33 cellular contexts compared by ENCODE assay signal in the genomic region with DNA sequence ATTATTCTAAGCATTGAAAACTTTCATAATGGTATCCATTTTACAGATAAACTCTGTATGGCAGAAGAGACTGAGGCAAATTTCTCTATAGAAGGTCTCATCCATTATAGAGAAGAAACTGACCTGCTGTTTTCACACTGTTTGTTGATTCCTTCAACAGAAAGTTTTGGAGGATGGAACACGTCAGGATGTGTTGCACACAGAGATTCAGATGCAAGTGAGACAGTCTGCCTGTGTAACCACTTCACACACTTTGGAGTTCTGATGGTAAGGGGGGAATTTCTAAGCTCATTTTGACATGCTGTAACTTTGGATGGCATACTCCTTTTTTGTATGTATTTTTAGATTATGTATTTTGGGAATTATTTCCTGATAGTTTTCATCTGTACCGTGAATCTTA.
"Had no signal": no experiment of that assay in that cellular context is flagged by ENCODE, and none has a peak within 500 bp of the region (broad histone marks: within the 10 kb centered on the region; RNA-seq: fewer than 3 reads in every experiment).

No MANE protein-coding gene starts in this region.

- H3K27ac Mint-ChIP-seq: activated CD4-positive, alpha-beta memory T cell treated with anti-CD3 and anti-CD28 coated beads for 36 hours; activated CD4-positive, alpha-beta T cell treated with anti-CD3 and anti-CD28 coated beads for 36 hours; activated CD4-positive, alpha-beta T cell treated with anti-CD3 and anti-CD28 coated beads, Interleukin-2, amount 10 ng/mL, durations not matched to agents 24 days and 14 days; activated CD8-positive, alpha-beta memory T cell treated with anti-CD3 and anti-CD28 coated beads, Interleukin-2, amount 10 ng/mL, durations not matched to agents 7 days and 5 days; activated CD8-positive, alpha-beta T cell treated with anti-CD3 and anti-CD28 coated beads, Interleukin-2, amount 10 ng/mL, durations not matched to agents 7 days and 5 days; activated naive CD4-positive, alpha-beta T cell treated with anti-CD3 and anti-CD28 coated beads for 36 hours; activated naive CD8-positive, alpha-beta T cell treated with anti-CD3 and anti-CD28 coated beads for 36 hours; activated naive CD8-positive, alpha-beta T cell treated with anti-CD3 and anti-CD28 coated beads, Interleukin-2, amount 50 U/mL, for 24 hours; activated T-helper 1 cell treated with anti-CD3 and anti-CD28 coated beads, Interleukin-12 subunit alpha, Interleukin-12 subunit beta, Interleukin-2, Interleukin-4 antibody, amounts not matched to agents 30 ng/mL and 10 ng/mL and 1 ng/mL, durations not matched to agents 14 hours and 24 hours and 36 hours; activated T-helper 2 cell treated with anti-CD3 and anti-CD28 coated beads, Interferon-gamma antibody, Interleukin-2, Interleukin-4, amounts not matched to agents 10 μg/mL and 5 μg/mL and 100 μg/mL, durations not matched to agents 14 hours and 24 hours and 36 hours; brain had no signal

- ATAC-seq: activated CD4-positive, alpha-beta T cell treated with anti-CD3 and anti-CD28 coated beads for 36 hours; activated CD8-positive, alpha-beta memory T cell treated with anti-CD3 and anti-CD28 coated beads, Interleukin-2, amount 10 ng/mL, durations not matched to agents 7 days and 5 days; activated CD8-positive, alpha-beta T cell treated with anti-CD3 and anti-CD28 coated beads, Interleukin-2, amount 10 ng/mL, durations not matched to agents 7 days and 5 days; activated naive CD8-positive, alpha-beta T cell treated with anti-CD3 and anti-CD28 coated beads, Interleukin-2, amount 50 U/mL, for 24 hours; gastroesophageal sphincter had no signal

- H3K27me3 ChIP-seq: adrenal gland, breast epithelium, cardiac muscle cell, colonic mucosa, esophagus squamous epithelium, gastroesophageal sphincter had no signal

- H3K27me3 Mint-ChIP-seq: activated naive CD4-positive, alpha-beta T cell treated with anti-CD3 and anti-CD28 coated beads, Interleukin-2, amount 50 U/mL, for 24 hours; activated naive CD8-positive, alpha-beta T cell treated with anti-CD3 and anti-CD28 coated beads for 36 hours; activated naive CD8-positive, alpha-beta T cell treated with anti-CD3 and anti-CD28 coated beads, Interleukin-2, amount 50 U/mL, for 24 hours; brain had no signal

- H3K4me3 ChIP-seq: adrenal gland, breast epithelium, cardiac muscle cell, colonic mucosa, esophagus squamous epithelium, gastroesophageal sphincter had no signal

- DNase-seq: activated CD4-positive, alpha-beta memory T cell treated with anti-CD3 and anti-CD28 coated beads for 36 hours; activated CD4-positive, alpha-beta T cell treated with anti-CD3 and anti-CD28 coated beads for 36 hours; activated CD4-positive, alpha-beta T cell treated with anti-CD3 and anti-CD28 coated beads, Interleukin-2, amount 10 ng/mL, durations not matched to agents 24 days and 14 days; activated CD4-positive, CD25-positive, alpha-beta regulatory T cell; activated CD4-positive, CD25-positive, alpha-beta regulatory T cell treated with anti-CD3 and anti-CD28 coated beads, Interleukin-2, amount 50 U/mL, for 72 hours; activated CD8-positive, alpha-beta memory T cell treated with anti-CD3 and anti-CD28 coated beads, Interleukin-2, amount 10 ng/mL, durations not matched to agents 7 days and 5 days; activated CD8-positive, alpha-beta memory T cell treated with anti-CD3 and anti-CD28 coated beads, Interleukin-2, amount 50 U/mL, for 4 hours; activated CD8-positive, alpha-beta T cell treated with anti-CD3 and anti-CD28 coated beads, Interleukin-2, amount 10 ng/mL, durations not matched to agents 7 days and 5 days; activated effector memory CD4-positive, alpha-beta T cell treated with anti-CD3 and anti-CD28 coated beads, Interleukin-2, amount 50 U/mL, for 16 hours; activated naive CD4-positive, alpha-beta T cell treated with anti-CD3 and anti-CD28 coated beads for 36 hours; activated naive CD8-positive, alpha-beta T cell treated with anti-CD3 and anti-CD28 coated beads for 36 hours; activated naive CD8-positive, alpha-beta T cell treated with anti-CD3 and anti-CD28 coated beads, Interleukin-2, amount 50 U/mL, for 24 hours; activated T-cell treated with anti-CD3 and anti-CD28 coated beads, Interleukin-2, amount 50 U/mL, for 1 hour; activated T-cell treated with anti-CD3 and anti-CD28 coated beads, Interleukin-2, amount 50 U/mL, for 48 hours; adrenal gland; amygdala; aorta; central memory CD4-positive, alpha-beta T cell; cerebellar nuclear complex; colonic mucosa; effector CD8-positive, alpha-beta T cell; esophagus squamous epithelium; foreskin melanocyte; head of caudate nucleus; T-helper 2 cell had no signal

- H3K4me3 Mint-ChIP-seq: activated CD4-positive, alpha-beta memory T cell treated with anti-CD3 and anti-CD28 coated beads for 36 hours; activated CD4-positive, alpha-beta T cell treated with anti-CD3 and anti-CD28 coated beads for 36 hours; activated CD4-positive, alpha-beta T cell treated with anti-CD3 and anti-CD28 coated beads, Interleukin-2, amount 10 ng/mL, durations not matched to agents 24 days and 14 days; activated CD8-positive, alpha-beta memory T cell treated with anti-CD3 and anti-CD28 coated beads, Interleukin-2, amount 10 ng/mL, durations not matched to agents 7 days and 5 days; activated CD8-positive, alpha-beta T cell treated with anti-CD3 and anti-CD28 coated beads, Interleukin-2, amount 10 ng/mL, durations not matched to agents 7 days and 5 days; activated naive CD4-positive, alpha-beta T cell treated with anti-CD3 and anti-CD28 coated beads for 36 hours; activated naive CD4-positive, alpha-beta T cell treated with anti-CD3 and anti-CD28 coated beads, Interleukin-2, amount 50 U/mL, for 24 hours; activated naive CD8-positive, alpha-beta T cell treated with anti-CD3 and anti-CD28 coated beads for 36 hours; activated naive CD8-positive, alpha-beta T cell treated with anti-CD3 and anti-CD28 coated beads, Interleukin-2, amount 50 U/mL, for 24 hours; activated T-helper 1 cell treated with anti-CD3 and anti-CD28 coated beads, Interleukin-12 subunit alpha, Interleukin-12 subunit beta, Interleukin-2, Interleukin-4 antibody, amounts not matched to agents 30 ng/mL and 10 ng/mL and 1 ng/mL, durations not matched to agents 14 hours and 24 hours and 36 hours; brain had no signal

- H3K9me3 ChIP-seq: adrenal gland, breast epithelium, colonic mucosa, esophagus squamous epithelium, gastroesophageal sphincter had no signal

- H3K27ac ChIP-seq: adrenal gland, breast epithelium, cardiac muscle cell, colonic mucosa, epithelial cell of prostate, esophagus squamous epithelium, gastroesophageal sphincter had no signal

- H3K9me3 Mint-ChIP-seq: activated CD4-positive, alpha-beta memory T cell treated with anti-CD3 and anti-CD28 coated beads for 36 hours; activated naive CD4-positive, alpha-beta T cell treated with anti-CD3 and anti-CD28 coated beads for 36 hours; activated naive CD4-positive, alpha-beta T cell treated with anti-CD3 and anti-CD28 coated beads, Interleukin-2, amount 50 U/mL, for 24 hours; activated naive CD8-positive, alpha-beta T cell treated with anti-CD3 and anti-CD28 coated beads for 36 hours; activated naive CD8-positive, alpha-beta T cell treated with anti-CD3 and anti-CD28 coated beads, Interleukin-2, amount 50 U/mL, for 24 hours; activated T-helper 1 cell treated with anti-CD3 and anti-CD28 coated beads, Interleukin-12 subunit alpha, Interleukin-12 subunit beta, Interleukin-2, Interleukin-4 antibody, amounts not matched to agents 30 ng/mL and 10 ng/mL and 1 ng/mL, durations not matched to agents 14 hours and 24 hours and 36 hours; activated T-helper 2 cell treated with anti-CD3 and anti-CD28 coated beads, Interferon-gamma antibody, Interleukin-2, Interleukin-4, amounts not matched to agents 10 μg/mL and 5 μg/mL and 100 μg/mL, durations not matched to agents 14 hours and 24 hours and 36 hours; brain had no signal

- H3K36me3 Mint-ChIP-seq: activated CD4-positive, alpha-beta memory T cell treated with anti-CD3 and anti-CD28 coated beads for 36 hours; activated naive CD4-positive, alpha-beta T cell treated with anti-CD3 and anti-CD28 coated beads, Interleukin-2, amount 50 U/mL, for 24 hours; activated naive CD8-positive, alpha-beta T cell treated with anti-CD3 and anti-CD28 coated beads for 36 hours; brain had no signal

- H3K4me1 ChIP-seq: adrenal gland, breast epithelium, colonic mucosa, gastroesophageal sphincter had no signal

- H3K36me3 ChIP-seq: adrenal gland, breast epithelium, cardiac muscle cell, colonic mucosa, gastroesophageal sphincter had no signal
